ENCODE assay signal across 17 cellular contexts in genomic region chr5:72152506-72152905, GRCh38. TPM values are rescaled to one million over a fixed set of nuclear protein-coding genes. Genes with fewer than 3 reads are reported as not detected.
DNase-seq lines count a peak whose midpoint lies in the region; ATAC-seq and TF ChIP-seq lines count a peak whose summit lies in the region.
"Had no signal": no experiment of that assay in that cellular context is flagged by ENCODE, and none has a peak within 500 bp of the region (broad histone marks: within the 10 kb centered on the region; RNA-seq: fewer than 3 reads in every experiment).

No MANE protein-coding gene starts in this region.

- 86 to 90% methylated on average over 9 of the region's 9 CpGs for WGBS in sigmoid colon, 2 donors

- TF ChIP-seq EP300 in sigmoid colon (IDR thresholded peaks at IDR 0.05), result no peak

- DNase-seq in MG63 (peak; percentile 71), dorsolateral prefrontal cortex (no peak), sigmoid colon (no peak), colonic mucosa (no peak), posterior vena cava (ENCODE audit: low spot score) (no peak)
- DNase-seq in effector memory CD4-positive, alpha-beta T cell, result no peak
- DNase-seq: anterior cingulate cortex; CD8-positive, alpha-beta memory T cell; lower lobe of right lung; naive B cell; NCI-H2107; NCI-H774; psoas muscle; SW 1271 had no signal

- H3K4me3 ChIP-seq in ACC112 (ENCODE audit: low read depth, low read length) (no peak overlapping the region), MG63 (no peak overlapping the region), dorsolateral prefrontal cortex (no peak overlapping the region), sigmoid colon (no peak overlapping the region), colonic mucosa (no peak overlapping the region)
- no peak overlapping the region for H3K4me3 ChIP-seq in effector memory CD4-positive, alpha-beta T cell (ENCODE audit: insufficient read depth, low read depth, low read length, poor library complexity, severe bottlenecking)
- H3K4me3 ChIP-seq: lower lobe of right lung, psoas muscle had no signal

- H2AFZ ChIP-seq in ACC112 (ENCODE audit: low read length, unreplicated experiment), result no peak overlapping the region

- intact Hi-C loops in dorsolateral prefrontal cortex (cut with DNase I), result loop anchor here in 1 of 2 donors (5.0 kb wide), 1 partner anchor 155 kb away; no protein-coding TSS in a partner anchor
- intact Hi-C loops in sigmoid colon (cut with DNase I), result no loop called here
- intact Hi-C loops in colonic mucosa (cut with DNase I), result no loop called here
- intact Hi-C loops in posterior vena cava (cut with DNase I), result no loop called here

- ATAC-seq in GM21825 (IDR thresholded peaks at IDR 0.05; ENCODE audit: unreplicated experiment), result no peak
- ATAC-seq: lower lobe of right lung, Panc1, psoas muscle had no signal

- no peak for TF ChIP-seq CTCF in dorsolateral prefrontal cortex (IDR thresholded peaks at IDR 0.05 in 54 of 56, conservative IDR thresholded peaks at IDR 0.05 in 2 of 56; ENCODE audit: low read depth in 1 of 56, partially characterized antibody in 56 of 56)
- no peak for TF ChIP-seq CTCF in sigmoid colon (IDR thresholded peaks at IDR 0.05)
- no peak for TF ChIP-seq CTCF in colonic mucosa (IDR thresholded peaks at IDR 0.05)

- H3K9me3 ChIP-seq in MG63 (no peaks in the 10 kb centered on the region), sigmoid colon (no peaks in the 10 kb centered on the region), colonic mucosa (no peaks in the 10 kb centered on the region)
- H3K9me3 ChIP-seq in effector memory CD4-positive, alpha-beta T cell (ENCODE audit: control insufficient read depth, low read length), result no peaks in the 10 kb centered on the region
- H3K9me3 ChIP-seq: lower lobe of right lung, psoas muscle had no signal

- peaks cover 70% of the 10 kb centered on the region for H3K4me1 ChIP-seq in ACC112 (ENCODE audit: control insufficient read depth, insufficient read depth, low read length, unreplicated experiment)
- peaks cover 0 to 94% (median 46%) of the 10 kb centered on the region in 4 donors for H3K4me1 ChIP-seq in sigmoid colon
- H3K4me1 ChIP-seq in effector memory CD4-positive, alpha-beta T cell (ENCODE audit: control insufficient read depth, insufficient read depth, low read length, poor library complexity, severe bottlenecking), result no peaks in the 10 kb centered on the region
- H3K4me1 ChIP-seq in colonic mucosa, result no peaks in the 10 kb centered on the region
- H3K4me1 ChIP-seq: lower lobe of right lung, psoas muscle had no signal

- no peak for TF ChIP-seq POLR2A in sigmoid colon (IDR thresholded peaks at IDR 0.05)

- H3K79me2 ChIP-seq in ACC112 (ENCODE audit: control insufficient read depth, insufficient read depth, low read length, unreplicated experiment), result peaks cover 72% of the 10 kb centered on the region

- H3K27ac ChIP-seq in ACC112 (ENCODE audit: low read depth, low read length), result peak overlapping the region; percentile 98
- H3K27ac ChIP-seq in dorsolateral prefrontal cortex, result peak overlapping the region in 38 of 59 donors; percentile 0 to 79 (median 30)
- peak overlapping the region; percentile 67 to 85 (median 74) for H3K27ac ChIP-seq in sigmoid colon
- H3K27ac ChIP-seq in effector memory CD4-positive, alpha-beta T cell (ENCODE audit: insufficient read depth, low read length, poor library complexity, severe bottlenecking), result no peak overlapping the region
- no peak overlapping the region for H3K27ac ChIP-seq in colonic mucosa
- H3K27ac ChIP-seq: lower lobe of right lung, psoas muscle had no signal

- H3K36me3 ChIP-seq in ACC112 (ENCODE audit: insufficient read depth, low read length), result no peaks in the 10 kb centered on the region
- H3K36me3 ChIP-seq in MG63, result peaks cover 61% of the 10 kb centered on the region
- no peaks in the 10 kb centered on the region for H3K36me3 ChIP-seq in sigmoid colon
- no peaks in the 10 kb centered on the region for H3K36me3 ChIP-seq in effector memory CD4-positive, alpha-beta T cell (ENCODE audit: control insufficient read depth, insufficient read depth, low read length)
- H3K36me3 ChIP-seq in colonic mucosa, result no peaks in the 10 kb centered on the region
- H3K36me3 ChIP-seq: lower lobe of right lung had no signal

- H3K27me3 ChIP-seq in ACC112 (ENCODE audit: insufficient read depth, low read length) (no peaks in the 10 kb centered on the region), MG63 (no peaks in the 10 kb centered on the region), dorsolateral prefrontal cortex (no peaks in the 10 kb centered on the region), sigmoid colon (no peaks in the 10 kb centered on the region), colonic mucosa (no peaks in the 10 kb centered on the region)
- no peaks in the 10 kb centered on the region for H3K27me3 ChIP-seq in effector memory CD4-positive, alpha-beta T cell (replicated peaks; ENCODE audit: control insufficient read depth, insufficient read depth, low read length, poor library complexity, severe bottlenecking)

- no peak overlapping the region for H3K9ac ChIP-seq in colonic mucosa (ENCODE audit: low read depth in 2 of 2, low read length in 2 of 2)

RNA-seq across cellular contexts. Expression of gene MAP1B, which starts 45.2 kb away (rescaled TPM):
- total RNA-seq in MG63 (2014; rRNA removed; shearing (Covaris generic); ENCODE audit: low replicate concordance), result 45.2 and 52.1 TPM in 2 replicates
- total RNA-seq in dorsolateral prefrontal cortex (1,000 to 10,000 TPM in 95 of 120 experiments, 100 to 1,000 TPM in 25; 523 to 1,758 (median 1,258) TPM), sigmoid colon (100 to 1,000 TPM in 3 of 4 donors, 10 to 100 TPM in 1; 98.6 to 659 (median 288) TPM), colonic mucosa (10 to 100 TPM in 1 of 2 donors, 1 to 10 TPM in 1; 6.1 to 16.2 TPM), posterior vena cava (100 to 1,000 TPM; 437 to 479 TPM)
- 1 to 10 TPM in 2 of 3 donors, under 1 TPM in 1; 0.69 to 5.0 (median 1.2) TPM for polyA plus RNA-seq in sigmoid colon

Comparison
In these comparisons a context has a peak if more than half of its experiments do, and no peak if none do; other contexts are left out.
1. H3K27ac ChIP-seq: peak in ACC112 (single experiment), dorsolateral prefrontal cortex (38 of 59) and sigmoid colon (4 of 4); none in effector memory CD4-positive, alpha-beta T cell (single experiment) and colonic mucosa (single experiment).